14 cellular contexts compared by ENCODE assay signal in the genomic region with DNA sequence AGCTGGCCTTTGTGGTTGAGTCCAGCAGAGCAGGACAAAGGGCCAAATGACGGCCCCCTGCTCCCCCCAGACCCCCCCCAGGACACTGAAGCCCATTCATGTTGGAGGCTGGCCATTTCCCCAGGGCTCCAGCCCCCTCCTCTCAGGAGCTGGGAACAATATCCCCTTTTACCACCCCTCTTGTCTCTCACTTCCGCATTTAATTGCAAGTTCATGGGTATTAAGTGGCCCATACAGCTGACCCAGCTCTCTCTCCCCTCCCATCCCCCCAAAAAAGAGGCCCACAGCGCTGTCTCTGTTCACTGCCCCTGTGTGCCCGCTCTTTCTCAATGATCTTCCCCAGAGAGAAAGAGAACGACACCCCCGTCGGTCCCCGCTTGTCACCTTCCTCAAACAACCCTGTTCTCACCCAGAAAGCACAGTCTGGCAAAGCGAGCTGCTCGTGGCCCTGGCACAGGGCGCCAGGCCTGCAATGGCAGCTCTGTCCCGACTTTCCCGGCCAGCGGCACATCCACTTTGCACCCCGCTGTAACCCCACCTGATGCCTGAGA. TPM values are rescaled to one million over a fixed set of nuclear protein-coding genes. Genes with fewer than 3 reads are reported as not detected.
DNase-seq lines count a peak whose midpoint lies in the region; ATAC-seq and TF ChIP-seq lines count a peak whose summit lies in the region.
"Had no signal": no experiment of that assay in that cellular context is flagged by ENCODE, and none has a peak within 500 bp of the region (broad histone marks: within the 10 kb centered on the region; RNA-seq: fewer than 3 reads in every experiment).

No MANE protein-coding gene starts in this region.

- no peaks in the 10 kb centered on the region for H3K27me3 Mint-ChIP-seq in CD4-positive, alpha-beta T cell
- no peaks in the 10 kb centered on the region for H3K27me3 Mint-ChIP-seq in neural crest cell (ENCODE audit: low read depth)
- H3K27me3 Mint-ChIP-seq: activated naive CD4-positive, alpha-beta T cell treated with anti-CD3 and anti-CD28 coated beads, Interleukin-2, amount 50 U/mL, for 24 hours had no signal

- peak overlapping the region; percentile 28 for H3K27ac Mint-ChIP-seq in CD4-positive, alpha-beta T cell
- H3K27ac Mint-ChIP-seq in neural crest cell (ENCODE audit: unreplicated experiment): peak overlapping the region; percentile 96
- H3K27ac Mint-ChIP-seq: activated naive CD4-positive, alpha-beta T cell treated with anti-CD3 and anti-CD28 coated beads, Interleukin-2, amount 50 U/mL, for 24 hours had no signal

- no peaks in the 10 kb centered on the region for H3K27me3 ChIP-seq in CD4-positive, alpha-beta T cell (ENCODE audit: control insufficient read depth, insufficient read depth, low read length)
- H3K27me3 ChIP-seq in colonic mucosa: no peaks in the 10 kb centered on the region
- H3K27me3 ChIP-seq: suprapubic skin had no signal

- no peaks in the 10 kb centered on the region for H3K9me3 Mint-ChIP-seq in CD4-positive, alpha-beta T cell
- no peaks in the 10 kb centered on the region for H3K9me3 Mint-ChIP-seq in neural crest cell
- H3K9me3 Mint-ChIP-seq: activated naive CD4-positive, alpha-beta T cell treated with anti-CD3 and anti-CD28 coated beads, Interleukin-2, amount 50 U/mL, for 24 hours had no signal

- intact Hi-C loops in CD4-positive, alpha-beta T cell (cut with DNase I, micrococcal nuclease): no loop called here
- intact Hi-C loops in head of caudate nucleus (cut with DNase I) (no loop called here), colonic mucosa (cut with DNase I) (no loop called here)

- H3K4me3 Mint-ChIP-seq in CD4-positive, alpha-beta T cell: no peak overlapping the region
- H3K4me3 Mint-ChIP-seq in neural crest cell: peak overlapping the region; percentile 85

- peaks cover 52% of the 10 kb centered on the region for H3K4me1 Mint-ChIP-seq in CD4-positive, alpha-beta T cell (ENCODE audit: low read depth)
- H3K4me1 Mint-ChIP-seq in neural crest cell: peaks cover 89% of the 10 kb centered on the region

- CTCF ChIA-PET in CD4-positive, alpha-beta T cell (lab: Charles Lee): interaction anchor here (1.0 kb wide), 1 partner anchor 9 kb away, joined by 3 read pairs; no protein-coding TSS in a partner anchor

- in situ Hi-C loops in SK-MEL-5 (cut with HindIII; ENCODE audit: low pct_unique_long_range_greater_than_20kb, low sequenced_read_pairs): no loop called here

- H3K9ac ChIP-seq in colonic mucosa (ENCODE audit: low read depth in 2 of 2, low read length in 2 of 2): no peak overlapping the region

- POLR2A ChIA-PET in CD4-positive, alpha-beta T cell (lab: Charles Lee): interaction anchor here (1.0 kb wide), 1 partner anchor 17 kb away, joined by 3 read pairs; no protein-coding TSS in a partner anchor

- no peak overlapping the region for H3K27ac ChIP-seq in CD4-positive, alpha-beta T cell (ENCODE audit: low read depth, low read length)
- H3K27ac ChIP-seq in colonic mucosa: no peak overlapping the region
- H3K27ac ChIP-seq: C4-2B, suprapubic skin, VCaP had no signal

- no peaks in the 10 kb centered on the region for H3K4me1 ChIP-seq in colonic mucosa
- H3K4me1 ChIP-seq: suprapubic skin had no signal

- H3K36me3 Mint-ChIP-seq in CD4-positive, alpha-beta T cell (ENCODE audit: low read depth): peaks cover 7% of the 10 kb centered on the region
- H3K36me3 Mint-ChIP-seq in neural crest cell (ENCODE audit: low read depth): no peaks in the 10 kb centered on the region
- H3K36me3 Mint-ChIP-seq: activated naive CD4-positive, alpha-beta T cell treated with anti-CD3 and anti-CD28 coated beads, Interleukin-2, amount 50 U/mL, for 24 hours had no signal

- no peak for DNase-seq in CD4-positive, alpha-beta T cell
- peak; percentile 33 for DNase-seq in SK-MEL-5 (ENCODE audit: low read depth, low spot score)
- DNase-seq in head of caudate nucleus: peak; percentile 56 to 90 (median 74)
- peak; percentile 47 for DNase-seq in neural crest cell (ENCODE audit: low read depth, low spot score)
- no peak for DNase-seq in stimulated activated naive CD8-positive, alpha-beta T cell treated with anti-CD3 and anti-CD28 coated beads, Interleukin-15, Interleukin-2, amounts not matched to agents 100 U/mL and 50 U/mL, for 24 hours
- DNase-seq in NK-92 (lab: John Stamatoyannopoulos, UW; ENCODE audit: unreplicated experiment): no peak
- no peak for DNase-seq in colonic mucosa
- no peak for DNase-seq in HUDEP-2 (lab: John Stamatoyannopoulos, UW; ENCODE audit: unreplicated experiment in 76 of 76)
- DNase-seq: NCI-H748 treated with DMSO at 0.1 percent for 48 hours had no signal

- no peak overlapping the region for H3K4me3 ChIP-seq in colonic mucosa
- H3K4me3 ChIP-seq: suprapubic skin had no signal

- no peaks in the 10 kb centered on the region for H3K9me3 ChIP-seq in CD4-positive, alpha-beta T cell (ENCODE audit: control insufficient read depth, low read length)
- H3K9me3 ChIP-seq in colonic mucosa: no peaks in the 10 kb centered on the region
- H3K9me3 ChIP-seq: suprapubic skin had no signal

- H3K36me3 ChIP-seq in colonic mucosa: no peaks in the 10 kb centered on the region
- H3K36me3 ChIP-seq: suprapubic skin had no signal

- TF ChIP-seq CTCF in CD4-positive, alpha-beta T cell (IDR thresholded peaks at IDR 0.05): no peak
- no peak for TF ChIP-seq CTCF in neural crest cell (conservative IDR thresholded peaks at IDR 0.05)
- TF ChIP-seq CTCF in colonic mucosa (IDR thresholded peaks at IDR 0.05): no peak

- ATAC-seq in CD4-positive, alpha-beta T cell (ENCODE audit: poor library complexity): no peak
- no peak for ATAC-seq in stimulated activated naive CD8-positive, alpha-beta T cell treated with anti-CD3 and anti-CD28 coated beads, Interleukin-15, Interleukin-2, amounts not matched to agents 100 U/mL and 50 U/mL, for 24 hours
- ATAC-seq: esophagus mucosa had no signal

RNA-seq across cellular contexts. Expression of gene PREX1, which starts 30.4 kb away (rescaled TPM):
- total RNA-seq in CD4-positive, alpha-beta T cell: 10 to 100 TPM; 73.9 to 74.5 TPM
- total RNA-seq in SK-MEL-5 (2014; rRNA removed; shearing (Covaris generic)): 10.0 and 11.0 TPM in 2 replicates
- 12.9 and 15.5 TPM in 2 replicates for polyA plus RNA-seq in SK-MEL-5 (2015; cell fraction: cytosol; rRNA removed)
- 11.2 and 13.6 TPM in 2 replicates for polyA plus RNA-seq in SK-MEL-5 (2015; cell fraction: nucleus; rRNA removed)
- total RNA-seq in neural crest cell (72.4 and 73.7 TPM in 2 replicates), colonic mucosa (10 to 100 TPM in 1 of 2 donors, 1 to 10 TPM in 1; 7.2 to 24.6 TPM)

Comparison
In these comparisons a context has a peak if more than half of its experiments do, and no peak if none do; other contexts are left out.
1. DNase-seq: peak in SK-MEL-5 (single experiment), head of caudate nucleus (42 of 42) and neural crest cell (single experiment); none in CD4-positive, alpha-beta T cell (0 of 10), stimulated activated naive CD8-positive, alpha-beta T cell treated with anti-CD3 and anti-CD28 coated beads, Interleukin-15, Interleukin-2, amounts not matched to agents 100 U/mL and 50 U/mL, for 24 hours (single experiment), NK-92 (single experiment), colonic mucosa (single experiment) and HUDEP-2 (0 of 76).